ENCODE assay signal across 11 cellular contexts in genomic region chr6:72724545-72724944, GRCh38.
A peak's percentile ranks its signal among the peaks of the same experiment; 100 is the strongest.
DNase-seq lines count a peak whose midpoint lies in the region; ATAC-seq and TF ChIP-seq lines count a peak whose summit lies in the region.
"Had no signal": no experiment of that assay in that cellular context is flagged by ENCODE, and none has a peak within 500 bp of the region (broad histone marks: within the 10 kb centered on the region; RNA-seq: fewer than 3 reads in every experiment).

No MANE protein-coding gene starts in this region.

- peak; percentile 56 for DNase-seq in kidney glomerular epithelial cell (lab: John Stamatoyannopoulos, UW)
- DNase-seq in activated T-cell treated with anti-CD3 and anti-CD28 coated beads, Interleukin-2, amount 50 U/mL, for 48 hours: no peak
- DNase-seq in nephron progenitor cell: no peak
- no peak for DNase-seq in NOMO-1 treated with DMSO at 0.1 percent for 48 hours (lab: John Stamatoyannopoulos, UW; ENCODE audit: unreplicated experiment)
- DNase-seq in stimulated activated naive CD4-positive, alpha-beta T cell (lab: John Stamatoyannopoulos, UW): no peak
- DNase-seq: activated CD8-positive, alpha-beta memory T cell treated with anti-CD3 and anti-CD28 coated beads for 24 hours; KG1; PC-9 had no signal

- TF ChIP-seq CTCF in nephron progenitor cell (IDR thresholded peaks at IDR 0.05): no peak

- H3K27me3 Mint-ChIP-seq in nephron progenitor cell (ENCODE audit: low read depth, poor library complexity): no peaks in the 10 kb centered on the region

- ATAC-seq in GM18517 (IDR thresholded peaks at IDR 0.05; ENCODE audit: unreplicated experiment) (peak; percentile 87), GM21717 (IDR thresholded peaks at IDR 0.05; ENCODE audit: unreplicated experiment) (peak; percentile 91), HG03378 (IDR thresholded peaks at IDR 0.05; ENCODE audit: unreplicated experiment) (peak; percentile 92)

- peaks cover 7% of the 10 kb centered on the region for H3K4me1 Mint-ChIP-seq in nephron progenitor cell

- no peaks in the 10 kb centered on the region for H3K36me3 Mint-ChIP-seq in nephron progenitor cell (ENCODE audit: low read depth)

- H3K4me3 Mint-ChIP-seq in nephron progenitor cell: no peak overlapping the region

- no peak overlapping the region for H3K27ac Mint-ChIP-seq in nephron progenitor cell

- H3K9me3 Mint-ChIP-seq in nephron progenitor cell: peaks cover 4% of the 10 kb centered on the region
